26 cellular contexts compared by ENCODE assay signal in the genomic region with DNA sequence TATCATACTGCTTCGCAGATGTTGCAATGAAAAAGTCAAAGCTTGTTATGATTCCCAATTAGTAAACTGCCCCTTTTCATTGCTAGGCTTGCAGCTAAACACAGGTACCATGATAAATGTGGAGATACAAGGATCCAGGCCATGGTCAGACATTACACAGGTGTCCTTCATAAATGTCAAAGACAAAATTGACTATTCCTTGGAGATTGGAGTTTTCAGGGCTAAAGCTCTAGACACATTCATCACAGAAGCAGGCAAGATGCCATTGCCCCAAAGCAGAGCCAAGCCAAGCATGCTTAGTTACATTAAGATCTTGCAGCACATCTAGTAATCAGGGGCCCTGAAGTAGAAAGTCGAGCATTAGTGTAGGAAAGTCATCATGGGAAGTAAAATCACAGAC.
"Had no signal": no experiment of that assay in that cellular context is flagged by ENCODE, and none has a peak within 500 bp of the region (broad histone marks: within the 10 kb centered on the region; RNA-seq: fewer than 3 reads in every experiment).

No MANE protein-coding gene starts in this region.

- H3K9me3 ChIP-seq: esophagus muscularis mucosa, heart right ventricle, left lung, neutrophil, psoas muscle, sigmoid colon, testis, tibial nerve had no signal

- H3K4me1 ChIP-seq: foreskin keratinocyte, heart right ventricle, left lung, psoas muscle, testis, tibial nerve had no signal

- H3K4me1 Mint-ChIP-seq: naive B cell; stimulated activated naive B cell treated with anti-CD40 and anti-IgM and Interleukin-4, amounts not matched to agents 10 μg/mL and 1 μg/mL and 100 μg/mL, for 72 hours; stimulated activated naive CD8-positive, alpha-beta T cell treated with anti-CD3 and anti-CD28 coated beads, Interleukin-15, amount 100 ng/mL, for 72 hours had no signal

- H3K36me3 ChIP-seq: esophagus muscularis mucosa, heart right ventricle, left lung, neutrophil, sigmoid colon, tibial nerve had no signal

- DNase-seq: cerebellar nuclear complex; effector memory CD8-positive, alpha-beta T cell; foreskin keratinocyte; hypothalamus; kidney glomerular epithelial cell; left lung; mesenchymal stem cell; naive B cell; psoas muscle; retina; sigmoid colon; stimulated activated CD4-positive, alpha-beta T cell treated with anti-CD3 and anti-CD28 coated beads, Interleukin-2, amount 100 ng/mL, for 24 hours; stimulated activated CD4-positive, alpha-beta T cell treated with anti-CD3 and anti-CD28 coated beads, Interleukin-4, amount 100 ng/mL, for 4 hours; stimulated activated naive B cell treated with anti-CD40 and anti-IgM and Interleukin-4, amounts not matched to agents 10 μg/mL and 1 μg/mL and 100 μg/mL, for 72 hours; stimulated activated naive CD8-positive, alpha-beta T cell treated with anti-CD3 and anti-CD28 coated beads, Interleukin-15, amount 100 ng/mL, for 72 hours; testis had no signal

- ATAC-seq: effector memory CD8-positive, alpha-beta T cell; foreskin keratinocyte; heart right ventricle; left lung; psoas muscle; stimulated activated naive B cell treated with anti-CD40 and anti-IgM and Interleukin-4, amounts not matched to agents 10 μg/mL and 1 μg/mL and 100 μg/mL, for 72 hours; stimulated activated naive CD8-positive, alpha-beta T cell treated with anti-CD3 and anti-CD28 coated beads, Interleukin-15, amount 100 ng/mL, for 72 hours had no signal

- H3K36me3 Mint-ChIP-seq: naive B cell; stimulated activated naive B cell treated with anti-CD40 and anti-IgM and Interleukin-4, amounts not matched to agents 10 μg/mL and 1 μg/mL and 100 μg/mL, for 72 hours had no signal

- H3K4me3 Mint-ChIP-seq: dendritic cell treated with granulocyte-macrophage colony-stimulating factor and Interleukin-4, amounts not matched to agents 40 ng/mL and 50 ng/mL, for 4 days; effector memory CD8-positive, alpha-beta T cell; naive B cell; stimulated activated naive B cell treated with anti-CD40 and anti-IgM and Interleukin-4, amounts not matched to agents 10 μg/mL and 1 μg/mL and 100 μg/mL, for 72 hours; stimulated activated naive CD8-positive, alpha-beta T cell treated with anti-CD3 and anti-CD28 coated beads, Interleukin-15, amount 100 ng/mL, for 72 hours had no signal

- H3K9me3 Mint-ChIP-seq: dendritic cell treated with granulocyte-macrophage colony-stimulating factor and Interleukin-4, amounts not matched to agents 40 ng/mL and 50 ng/mL, for 4 days; stimulated activated naive B cell treated with anti-CD40 and anti-IgM and Interleukin-4, amounts not matched to agents 10 μg/mL and 1 μg/mL and 100 μg/mL, for 72 hours; stimulated activated naive CD8-positive, alpha-beta T cell treated with anti-CD3 and anti-CD28 coated beads, Interleukin-15, amount 100 ng/mL, for 72 hours had no signal

- H3K27ac ChIP-seq: epithelial cell of prostate, esophagus muscularis mucosa, foreskin keratinocyte, heart right ventricle, left lung, neutrophil, psoas muscle, sigmoid colon, skin epidermis, testis, tibial nerve had no signal

- H3K4me3 ChIP-seq: esophagus muscularis mucosa, heart right ventricle, left lung, lung, psoas muscle, sigmoid colon, skin epidermis, testis, tibial nerve had no signal

- FAIRE-seq: colon, islet of Langerhans had no signal

- H3K27me3 ChIP-seq: esophagus muscularis mucosa, foreskin keratinocyte, heart right ventricle, left lung, neutrophil, sigmoid colon, testis, tibial nerve had no signal

- H3K27ac Mint-ChIP-seq: dendritic cell treated with granulocyte-macrophage colony-stimulating factor and Interleukin-4, amounts not matched to agents 40 ng/mL and 50 ng/mL, for 4 days; effector memory CD8-positive, alpha-beta T cell; naive B cell; stimulated activated naive B cell treated with anti-CD40 and anti-IgM and Interleukin-4, amounts not matched to agents 10 μg/mL and 1 μg/mL and 100 μg/mL, for 72 hours; stimulated activated naive CD8-positive, alpha-beta T cell treated with anti-CD3 and anti-CD28 coated beads, Interleukin-15, amount 100 ng/mL, for 72 hours had no signal

- H3K27me3 Mint-ChIP-seq: effector memory CD8-positive, alpha-beta T cell; naive B cell; stimulated activated naive CD8-positive, alpha-beta T cell treated with anti-CD3 and anti-CD28 coated beads, Interleukin-15, amount 100 ng/mL, for 72 hours had no signal
